Comparison of ENCODE assay signal across 1 cellular context in genomic region chr13:113616991-113617749, GRCh38.
A peak's percentile ranks its signal among the peaks of the same experiment; 100 is the strongest.
TF ChIP-seq lines count a peak whose summit lies in the region.

No MANE protein-coding gene starts in this region.

TF ChIP-seq in HEK293, 187 proteins besides CTCF, POLR2A, EP300 and RAD21 (continued from another document):
- TF ChIP-seq ZNF140 (tag by site-specific recombination; IDR thresholded peaks at IDR 0.05): no peak
- no peak for TF ChIP-seq ZNF677 (tag by site-specific recombination; IDR thresholded peaks at IDR 0.05)
- TF ChIP-seq ZNF280C (tag by site-specific recombination; IDR thresholded peaks at IDR 0.05): no peak
- TF ChIP-seq ZNF366 (tag by site-specific recombination; conservative IDR thresholded peaks at IDR 0.05): no peak
- 0 out of 2 replicates have a peak, but pooled peaks have one; percentile 42 for TF ChIP-seq ZNF423 (tag by site-specific recombination; IDR thresholded peaks at IDR 0.05)
- peak; percentile 94 for TF ChIP-seq ZIC2 (tag by site-specific recombination; IDR thresholded peaks at IDR 0.05)
- TF ChIP-seq KLF17 (tag by site-specific recombination; IDR thresholded peaks at IDR 0.05): no peak
- TF ChIP-seq ZNF274 (IDR thresholded peaks at IDR 0.05; ENCODE audit: low read length): no peak
- no peak for TF ChIP-seq ZNF274 (tag by site-specific recombination; IDR thresholded peaks at IDR 0.05; ENCODE audit: borderline replicate concordance)
- no peak for TF ChIP-seq ZNF155 (tag by site-specific recombination; IDR thresholded peaks at IDR 0.05)
- TF ChIP-seq ZNF747 (tag by site-specific recombination; IDR thresholded peaks at IDR 0.05): no peak
- TF ChIP-seq ZBTB8A (tag by site-specific recombination; IDR thresholded peaks at IDR 0.05): no peak
- TF ChIP-seq OSR2 (tag by site-specific recombination; IDR thresholded peaks at IDR 0.05): peak; percentile 65
- no peak for TF ChIP-seq ZNF292 (tag by site-specific recombination; IDR thresholded peaks at IDR 0.05; ENCODE audit: borderline replicate concordance, low read depth)
- TF ChIP-seq ZNF571 (tag by site-specific recombination; IDR thresholded peaks at IDR 0.05): no peak
